ENCODE assay signal across 9 cellular contexts in the genomic region with DNA sequence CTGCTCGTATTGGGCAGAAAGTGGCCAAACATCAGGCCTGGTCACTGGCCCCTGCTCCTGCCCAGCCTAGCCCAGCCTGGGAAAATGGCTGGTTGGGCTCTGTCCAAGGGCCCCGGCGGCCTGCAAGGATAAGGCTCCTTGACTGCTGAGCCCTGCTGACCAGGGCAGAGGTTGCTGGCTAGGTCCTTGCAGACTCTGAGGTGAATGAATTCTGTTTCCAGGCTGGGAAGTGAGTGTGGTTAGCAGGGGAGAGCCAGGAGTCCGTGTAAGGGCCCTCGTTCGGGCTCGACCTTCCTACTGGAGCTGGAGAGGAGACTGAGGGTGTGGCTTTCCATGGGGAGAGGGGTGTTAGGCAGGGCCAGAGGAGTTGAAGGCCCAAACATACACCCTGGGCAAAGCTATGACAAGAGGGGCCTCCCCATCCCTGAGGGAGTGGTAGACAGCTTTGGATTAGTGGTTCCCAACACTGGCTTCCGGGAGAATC. TPM values are rescaled to one million over a fixed set of nuclear protein-coding genes. Genes with fewer than 3 reads are reported as not detected.
DNase-seq lines count a peak whose midpoint lies in the region; ATAC-seq, FAIRE-seq and TF ChIP-seq lines count a peak whose summit lies in the region.
"Had no signal": no experiment of that assay in that cellular context is flagged by ENCODE, and none has a peak within 500 bp of the region (broad histone marks: within the 10 kb centered on the region; RNA-seq: fewer than 3 reads in every experiment).

No MANE protein-coding gene starts in this region.

- H3K9ac ChIP-seq in kidney (ENCODE audit: low read length in 2 of 2) = no peak overlapping the region

- H3K4me1 ChIP-seq in kidney (ENCODE audit: control insufficient read depth in 1 of 2, insufficient read depth in 1 of 2, low read depth in 1 of 2, low read length in 2 of 2) = peaks cover 53 to 60% of the 10 kb centered on the region in 2 donors
- H3K4me1 ChIP-seq in stomach = peaks cover 70 to 90% (median 81%) of the 10 kb centered on the region in 4 donors

- H3K4me3 ChIP-seq in kidney (ENCODE audit: low read length in 2 of 2) (no peak overlapping the region), stomach (no peak overlapping the region)

- H3K27ac ChIP-seq in kidney (ENCODE audit: low read depth in 2 of 2, low read length in 2 of 2) (peak overlapping the region; percentile 58 to 85), stomach (peak overlapping the region; percentile 56 to 87 (median 81))

- in situ Hi-C loops in T47D (cut with HindIII; ENCODE audit: low pct_unique_long_range_greater_than_20kb, low sequenced_read_pairs) = no loop called here

- no peak for TF ChIP-seq EP300 in stomach (IDR thresholded peaks at IDR 0.05)

- H3K27me3 ChIP-seq in stomach = no peaks in the 10 kb centered on the region

- peaks cover 0 to 2% of the 10 kb centered on the region in 2 donors for H3K36me3 ChIP-seq in kidney (ENCODE audit: control insufficient read depth in 1 of 2, insufficient read depth in 2 of 2, low read length in 2 of 2)
- peaks cover 22 to 41% (median 33%) of the 10 kb centered on the region in 4 donors for H3K36me3 ChIP-seq in stomach

- no peak for TF ChIP-seq POLR2A in stomach (IDR thresholded peaks at IDR 0.05)

- H3K9me3 ChIP-seq in kidney (ENCODE audit: control insufficient read depth in 1 of 2, low read length in 2 of 2) = no peaks in the 10 kb centered on the region
- no peaks in the 10 kb centered on the region for H3K9me3 ChIP-seq in stomach

- WGBS in stomach, 5 donors = 16 to 31% (median 20%) methylated on average over 8 of the region's 8 CpGs

- no peak for TF ChIP-seq CTCF in kidney (IDR thresholded peaks at IDR 0.05; ENCODE audit: borderline replicate concordance, extremely low read depth, insufficient read depth)
- no peak for TF ChIP-seq CTCF in stomach (IDR thresholded peaks at IDR 0.05)

- intact Hi-C loops in kidney (cut with DNase I) (no loop called here), stomach (cut with DNase I; ENCODE audit: low total_unique reads) (no loop called here)

- FAIRE-seq in kidney (lab: Jason Lieb, UNC) = no peak
- FAIRE-seq: keratinocyte had no signal

- peak; percentile 23 for DNase-seq in NCI-H146 treated with DMSO at 0.1 percent for 48 hours (lab: John Stamatoyannopoulos, UW; ENCODE audit: unreplicated experiment)
- peak; percentile 41 to 77 for DNase-seq in T47D (ENCODE audit: low read depth in 1 of 2, low spot score in 1 of 2)
- peak; percentile 94 for DNase-seq in kidney
- peak; percentile 90 for DNase-seq in stomach
- DNase-seq in activated CD4-positive, alpha-beta T cell treated with anti-CD3 and anti-CD28 coated beads, Interleukin-2, amount 50 U/mL, for 1 hour = no peak
- no peak for DNase-seq in activated CD4-positive, alpha-beta T cell treated with anti-CD3 and anti-CD28 coated beads, Interleukin-2, amount 50 U/mL, for 4 hours
- no peak for DNase-seq in superior temporal gyrus (ENCODE audit: extremely low spot score)

- ATAC-seq in GM18909 (IDR thresholded peaks at IDR 0.05; ENCODE audit: poor library complexity, unreplicated experiment) = no peak

RNA-seq across cellular contexts. Expression of a gene that starts 20.6 kb away (rescaled TPM):
- 33.8 TPM for total RNA-seq in kidney
- 11.1 TPM for polyA plus RNA-seq in kidney (ENCODE audit: insufficient read depth, low read depth, low replicate concordance)
- total RNA-seq in stomach = 10 to 100 TPM in 4 of 5 donors, 1 to 10 TPM in 1; 9.4 to 82.3 (median 47.1) TPM
- 1 to 10 TPM; 6.6 to 9.8 (median 9.1) TPM for polyA plus RNA-seq in stomach

RNA-seq across cellular contexts. Expression of a gene that starts 53.3 kb away (rescaled TPM):
- 125 TPM for total RNA-seq in kidney
- polyA plus RNA-seq in kidney (ENCODE audit: insufficient read depth, low read depth, low replicate concordance) = 103 TPM
- total RNA-seq in stomach = 10 to 100 TPM; 31.0 to 76.3 (median 73.4) TPM
- 10 to 100 TPM; 33.9 to 58.4 (median 40.8) TPM for polyA plus RNA-seq in stomach

Comparison
In these comparisons a context has a peak if more than half of its experiments do, and no peak if none do; other contexts are left out.
1. DNase-seq: peak in NCI-H146 treated with DMSO at 0.1 percent for 48 hours (single experiment), T47D (2 of 2), kidney (single experiment) and stomach (single experiment); none in activated CD4-positive, alpha-beta T cell treated with anti-CD3 and anti-CD28 coated beads, Interleukin-2, amount 50 U/mL, for 1 hour (single experiment), activated CD4-positive, alpha-beta T cell treated with anti-CD3 and anti-CD28 coated beads, Interleukin-2, amount 50 U/mL, for 4 hours (0 of 2) and superior temporal gyrus (single experiment).